ENCODE assay signal across 1 cellular context in genomic region chr5:39427225-39427624, GRCh38.
TF ChIP-seq lines count a peak whose summit lies in the region.

No MANE protein-coding gene starts in this region.

TF ChIP-seq in WTC11, 78 proteins besides CTCF, POLR2A, EP300 and RAD21 (continued from another document):
- no peak for TF ChIP-seq ZNF281 (CRISPR knock-in tag; IDR thresholded peaks at IDR 0.05)
